ENCODE assay signal across 29 cellular contexts in genomic region chr18:67433971-67434370, GRCh38.
"Had no signal": no experiment of that assay in that cellular context is flagged by ENCODE, and none has a peak within 500 bp of the region (broad histone marks: within the 10 kb centered on the region; RNA-seq: fewer than 3 reads in every experiment).

No MANE protein-coding gene starts in this region.

- ATAC-seq: activated CD4-positive, alpha-beta T cell treated with anti-CD3 and anti-CD28 coated beads for 36 hours; activated CD8-positive, alpha-beta memory T cell treated with anti-CD3 and anti-CD28 coated beads, Interleukin-2, amount 10 ng/mL, durations not matched to agents 7 days and 5 days; activated CD8-positive, alpha-beta T cell treated with anti-CD3 and anti-CD28 coated beads, Interleukin-2, amount 10 ng/mL, durations not matched to agents 7 days and 5 days; activated naive CD8-positive, alpha-beta T cell treated with anti-CD3 and anti-CD28 coated beads, Interleukin-2, amount 50 U/mL, for 24 hours; body of pancreas; effector memory CD8-positive, alpha-beta T cell; gastroesophageal sphincter had no signal

- DNase-seq: activated CD4-positive, alpha-beta memory T cell treated with anti-CD3 and anti-CD28 coated beads for 36 hours; activated CD4-positive, alpha-beta T cell treated with anti-CD3 and anti-CD28 coated beads for 36 hours; activated CD4-positive, alpha-beta T cell treated with anti-CD3 and anti-CD28 coated beads, Interleukin-2, amount 10 ng/mL, durations not matched to agents 24 days and 14 days; activated CD4-positive, CD25-positive, alpha-beta regulatory T cell; activated CD4-positive, CD25-positive, alpha-beta regulatory T cell treated with anti-CD3 and anti-CD28 coated beads, Interleukin-2, amount 50 U/mL, for 72 hours; activated CD8-positive, alpha-beta memory T cell treated with anti-CD3 and anti-CD28 coated beads, Interleukin-2, amount 10 ng/mL, durations not matched to agents 7 days and 5 days; activated CD8-positive, alpha-beta memory T cell treated with anti-CD3 and anti-CD28 coated beads, Interleukin-2, amount 50 U/mL, for 4 hours; activated CD8-positive, alpha-beta T cell treated with anti-CD3 and anti-CD28 coated beads, Interleukin-2, amount 10 ng/mL, durations not matched to agents 7 days and 5 days; activated effector memory CD4-positive, alpha-beta T cell treated with anti-CD3 and anti-CD28 coated beads, Interleukin-2, amount 50 U/mL, for 16 hours; activated naive CD4-positive, alpha-beta T cell treated with anti-CD3 and anti-CD28 coated beads for 36 hours; activated naive CD8-positive, alpha-beta T cell treated with anti-CD3 and anti-CD28 coated beads for 36 hours; activated naive CD8-positive, alpha-beta T cell treated with anti-CD3 and anti-CD28 coated beads, Interleukin-2, amount 50 U/mL, for 24 hours; activated T-cell treated with anti-CD3 and anti-CD28 coated beads, Interleukin-2, amount 50 U/mL, for 1 hour; activated T-cell treated with anti-CD3 and anti-CD28 coated beads, Interleukin-2, amount 50 U/mL, for 48 hours; adrenal gland; amygdala; aorta; body of pancreas; caudate nucleus; cortex of kidney; dermis blood vessel endothelial cell; effector CD4-positive, alpha-beta T cell; effector memory CD8-positive, alpha-beta T cell; esophagus squamous epithelium; foreskin melanocyte; T-helper 2 cell had no signal

- H3K4me1 ChIP-seq: adrenal gland, body of pancreas, esophagus squamous epithelium, gastroesophageal sphincter had no signal

- H3K4me3 ChIP-seq: adrenal gland, body of pancreas, esophagus squamous epithelium, gastroesophageal sphincter had no signal

- FAIRE-seq: colon had no signal

- H3K27me3 ChIP-seq: adrenal gland, body of pancreas, esophagus squamous epithelium, gastroesophageal sphincter had no signal

- H3K36me3 ChIP-seq: adrenal gland, esophagus squamous epithelium, gastroesophageal sphincter had no signal

- H3K27ac ChIP-seq: adrenal gland, body of pancreas, epithelial cell of prostate, esophagus squamous epithelium, gastroesophageal sphincter had no signal

- H3K9me3 ChIP-seq: adrenal gland, body of pancreas, esophagus squamous epithelium had no signal
